Comparison of ENCODE assay signal across 1 cellular context in genomic region chr19:58392945-58393724, GRCh38.
TF ChIP-seq lines count a peak whose summit lies in the region.

No MANE protein-coding gene starts in this region.

TF ChIP-seq in WTC11, 78 proteins besides CTCF, POLR2A, EP300 and RAD21 (continued from another document):
- TF ChIP-seq ZNF281 (CRISPR knock-in tag; IDR thresholded peaks at IDR 0.05) (no peak), ZBTB21 (CRISPR knock-in tag; IDR thresholded peaks at IDR 0.05; ENCODE audit: borderline replicate concordance) (no peak)
